Comparison of ENCODE assay signal across 1 cellular context in genomic region chr4:180542445-180543100, GRCh38.
TF ChIP-seq lines count a peak whose summit lies in the region.

No MANE protein-coding gene starts in this region.

TF ChIP-seq in GM23338, 12 proteins besides CTCF, POLR2A, EP300 and RAD21 (continued from another document):
- no peak for TF ChIP-seq REST (IDR thresholded peaks at IDR 0.05; ENCODE audit: unreplicated experiment)
TF ChIP-seq in GM23338: peak in this region for 0.
